8 cellular contexts compared by ENCODE assay signal in genomic region chr2:233854241-233854981, GRCh38. TPM values are rescaled to one million over a fixed set of nuclear protein-coding genes. Genes with fewer than 3 reads are reported as not detected.
DNase-seq lines count a peak whose midpoint lies in the region; ATAC-seq, FAIRE-seq and TF ChIP-seq lines count a peak whose summit lies in the region.

Gene HJURP, minus strand, starts transcription at chr2:233854535. Its CDS starts 35 bp downstream, at chr2:233854500.

- no peaks in the 10 kb centered on the region for H3K9me1 ChIP-seq in endothelial cell of umbilical vein (replicated peaks; ENCODE audit: control insufficient read depth, extremely low read depth, insufficient read depth, low read length)

- dilution Hi-C loops in endothelial cell of umbilical vein (cut with MboI; ENCODE audit: extremely low pct_ligation_motif_present, low sequenced_read_pairs): no loop called here

- H3K4me2 ChIP-seq in OCI-LY1 (ENCODE audit: low read length): peak within 1 kb of the TSS; percentile 71
- H3K4me2 ChIP-seq in endothelial cell of umbilical vein (ENCODE audit: insufficient read depth, low read length): peak within 1 kb of the TSS; percentile 86

- H4K20me1 ChIP-seq in OCI-LY1 (ENCODE audit: insufficient read depth, low read length) (no peaks in the 10 kb centered on the region), endothelial cell of umbilical vein (replicated peaks; ENCODE audit: control insufficient read depth, extremely low read depth, insufficient read depth, low read length) (no peaks in the 10 kb centered on the region)

- H3K79me2 ChIP-seq in OCI-LY1 (ENCODE audit: insufficient read depth, low read length) (peaks cover 35% of the 10 kb centered on the region), endothelial cell of umbilical vein (ENCODE audit: control insufficient read depth, insufficient read depth, low read length) (peaks cover 49% of the 10 kb centered on the region)

- peak; percentile 68 for TF ChIP-seq POLR2A in endothelial cell of umbilical vein (IDR thresholded peaks at IDR 0.05; ENCODE audit: low read depth, low read length)

- no peaks in the 10 kb centered on the region for H3F3A ChIP-seq in OCI-LY1 (ENCODE audit: insufficient read depth, low read length)

- peaks cover 47% of the 10 kb centered on the region for H3K36me3 ChIP-seq in OCI-LY1 (ENCODE audit: insufficient read depth, low read length)
- H3K36me3 ChIP-seq in endothelial cell of umbilical vein (ENCODE audit: control insufficient read depth in 2 of 2, extremely low read depth in 1 of 2, insufficient read depth in 2 of 2, low read length in 2 of 2): peaks cover 0 to 9% of the 10 kb centered on the region in 2 experiments

- H3K9ac ChIP-seq in OCI-LY1 (ENCODE audit: low read length) (peak within 1 kb of the TSS; percentile 99), endothelial cell of umbilical vein (replicated peaks; ENCODE audit: extremely low read depth, insufficient read depth, low read length) (peak within 1 kb of the TSS; percentile 66)

- POLR2A ChIA-PET in endothelial cell of umbilical vein (lab: Charles Lee): no interaction called here

- H3K9me3 ChIP-seq in OCI-LY1 (ENCODE audit: low read length) (no peaks in the 10 kb centered on the region; the same call in 1 of the 2 replicates), endothelial cell of umbilical vein (replicated peaks; ENCODE audit: control insufficient read depth, insufficient read depth, low read length) (no peaks in the 10 kb centered on the region), mononuclear cell (ENCODE audit: low read depth, low read length) (no peaks in the 10 kb centered on the region)

- H2AFZ ChIP-seq in OCI-LY1 (ENCODE audit: low read length) (no peak within 1 kb of the TSS), endothelial cell of umbilical vein (ENCODE audit: low read depth, low read length) (peak within 1 kb of the TSS; percentile 95)

- no peaks in the 10 kb centered on the region for H3K9me2 ChIP-seq in OCI-LY1 (ENCODE audit: low read depth, low read length)

- DNase-seq in DMS 273 (lab: John Stamatoyannopoulos, UW; ENCODE audit: unreplicated experiment) (peak; percentile 98), HuH-7 (ENCODE audit: low spot score) (peak; percentile 99), endothelial cell of umbilical vein (ENCODE audit: low read depth, low spot score) (peak; percentile 98)
- peak; percentile 79 for DNase-seq in activated CD8-positive, alpha-beta memory T cell treated with anti-CD3 and anti-CD28 coated beads, Interleukin-2, amount 50 U/mL, for 24 hours (ENCODE audit: extremely low read depth)
- peak; percentile 82 to 90 for DNase-seq in stimulated activated CD8-positive, alpha-beta memory T cell treated with anti-CD3 and anti-CD28 coated beads, Interleukin-2, amount 100 ng/mL, for 48 hours (ENCODE audit: low read depth in 2 of 2)

- intact Hi-C loops in endothelial cell of umbilical vein (cut with micrococcal nuclease): loop anchor here (1.0 to 10.0 kb wide), 7 partner anchors 14 to 642 kb away; partner anchors contain the start of genes ARL4C, DGKD and MSL3B

- H3K4me1 ChIP-seq in OCI-LY1 (ENCODE audit: insufficient read depth, low read length, severe bottlenecking) (peaks cover 32% of the 10 kb centered on the region), endothelial cell of umbilical vein (ENCODE audit: control insufficient read depth, extremely low read depth, insufficient read depth, low read length) (peaks cover 20% of the 10 kb centered on the region), mononuclear cell (ENCODE audit: insufficient read depth, low read length) (peaks cover 34% of the 10 kb centered on the region)

- peak; percentile 95 for ATAC-seq in GM21526 (IDR thresholded peaks at IDR 0.05; ENCODE audit: low FRiP score, unreplicated experiment)

- CTCF ChIA-PET in endothelial cell of umbilical vein (lab: Charles Lee): interaction anchor here (1.0 to 1.7 kb wide), 2 partner anchors 9 to 405 kb away, joined by 5 to 6 read pairs; no protein-coding TSS in a partner anchor

- H3K4me3 ChIP-seq in OCI-LY1 (ENCODE audit: low read depth, low read length, poor library complexity, severe bottlenecking) (peak within 1 kb of the TSS; percentile 99), endothelial cell of umbilical vein (replicated peaks in 1 of 3; ENCODE audit: insufficient read depth in 1 of 3, low read depth in 1 of 3, low read length in 3 of 3) (peak within 1 kb of the TSS; percentile 88 to 98 (median 89)), mononuclear cell (ENCODE audit: low read length) (peak within 1 kb of the TSS; percentile 58)

- TF ChIP-seq CTCF in OCI-LY1 (IDR thresholded peaks at IDR 0.05; ENCODE audit: low read length): no peak
- TF ChIP-seq CTCF in endothelial cell of umbilical vein (IDR thresholded peaks at IDR 0.05; ENCODE audit: extremely low read depth in 1 of 2, insufficient read depth in 1 of 2, low read depth in 1 of 2, low read length in 2 of 2): no peak

- H3K27me3 ChIP-seq in OCI-LY1 (ENCODE audit: insufficient read depth, low read length) (no peaks in the 10 kb centered on the region), endothelial cell of umbilical vein (ENCODE audit: control insufficient read depth in 2 of 2, insufficient read depth in 2 of 2, low read length in 2 of 2) (no peaks in the 10 kb centered on the region), mononuclear cell (ENCODE audit: insufficient read depth, low read length) (no peaks in the 10 kb centered on the region)

- H3K27ac ChIP-seq in OCI-LY1 (ENCODE audit: low read depth, low read length, poor library complexity, severe bottlenecking) (peak within 1 kb of the TSS; percentile 79), endothelial cell of umbilical vein (ENCODE audit: insufficient read depth, low read depth, low read length) (peak within 1 kb of the TSS; percentile 73)

- no TSS peak for BruUV-seq in endothelial cell of umbilical vein (replicated peaks; lab: Mats Ljungman, UMichigan)

- peak; percentile 99 for FAIRE-seq in endothelial cell of umbilical vein (lab: Jason Lieb, UNC)

TF ChIP-seq in endothelial cell of umbilical vein, 7 proteins besides CTCF, POLR2A, EP300 and RAD21:
- peak; percentile 58 for TF ChIP-seq POLR2AphosphoS5 (IDR thresholded peaks at IDR 0.05; ENCODE audit: insufficient read depth, low read depth, low read length)
- no peak for TF ChIP-seq EZH2 (IDR thresholded peaks at IDR 0.05; ENCODE audit: borderline replicate concordance, low read depth, low read length, severe bottlenecking)
- TF ChIP-seq GATA2 (IDR thresholded peaks at IDR 0.05; ENCODE audit: insufficient read depth, insufficient read length, low read depth, low read length): peak; percentile 61
- peak; percentile 17 for TF ChIP-seq JUN (IDR thresholded peaks at IDR 0.05; ENCODE audit: borderline replicate concordance, insufficient read depth, insufficient read length, low read depth)
- peak; percentile 62 for TF ChIP-seq FOS (IDR thresholded peaks at IDR 0.05; ENCODE audit: borderline replicate concordance, insufficient read depth, low read length)
- no peak for TF ChIP-seq MYC (IDR thresholded peaks at IDR 0.05; ENCODE audit: low read depth, low read length)
- TF ChIP-seq MAX (IDR thresholded peaks at IDR 0.05; ENCODE audit: insufficient read depth, insufficient read length): no peak

RNA-seq across cellular contexts. Expression of gene HJURP, which starts in this region (rescaled TPM):
- total RNA-seq in endothelial cell of umbilical vein (42.4 and 60.9 TPM in 2 replicates), mononuclear cell (0.31 TPM)
- polyA plus RNA-seq in endothelial cell of umbilical vein: 34.4 and 38.5 TPM in 2 replicates
- polyA plus RNA-seq in endothelial cell of umbilical vein (2011; cell fraction: cytosol; rRNA removed): 37.6 and 38.8 TPM in 2 replicates
- polyA plus RNA-seq in endothelial cell of umbilical vein (2011; cell fraction: nucleus; rRNA removed): 105 and 116 TPM in 2 replicates
- polyA plus RNA-seq in endothelial cell of umbilical vein (2012): 11.0 and 21.2 TPM in 2 replicates
- 89.6 and 103 TPM in 2 replicates for polyA minus RNA-seq in endothelial cell of umbilical vein
- polyA minus RNA-seq in endothelial cell of umbilical vein (2011; cell fraction: cytosol; rRNA and poly(A)+ RNA removed): 68.4 TPM
- 22.6 and 38.5 TPM in 2 replicates for polyA minus RNA-seq in endothelial cell of umbilical vein (2011; cell fraction: nucleus; rRNA and poly(A)+ RNA removed)

Comparison
In these comparisons a context has a peak if more than half of its experiments do, and no peak if none do; other contexts are left out.
1. Peak in every context shown above with its lines: DNase-seq, ATAC-seq, H3K4me3 ChIP-seq and H3K27ac ChIP-seq.
2. RNA of gene HJURP (total RNA-seq): 42.4 to 60.9 TPM in endothelial cell of umbilical vein; 0.31 TPM in mononuclear cell (single experiment); every median in the first group is over 10 times any median in the second.